In the genomic region with DNA sequence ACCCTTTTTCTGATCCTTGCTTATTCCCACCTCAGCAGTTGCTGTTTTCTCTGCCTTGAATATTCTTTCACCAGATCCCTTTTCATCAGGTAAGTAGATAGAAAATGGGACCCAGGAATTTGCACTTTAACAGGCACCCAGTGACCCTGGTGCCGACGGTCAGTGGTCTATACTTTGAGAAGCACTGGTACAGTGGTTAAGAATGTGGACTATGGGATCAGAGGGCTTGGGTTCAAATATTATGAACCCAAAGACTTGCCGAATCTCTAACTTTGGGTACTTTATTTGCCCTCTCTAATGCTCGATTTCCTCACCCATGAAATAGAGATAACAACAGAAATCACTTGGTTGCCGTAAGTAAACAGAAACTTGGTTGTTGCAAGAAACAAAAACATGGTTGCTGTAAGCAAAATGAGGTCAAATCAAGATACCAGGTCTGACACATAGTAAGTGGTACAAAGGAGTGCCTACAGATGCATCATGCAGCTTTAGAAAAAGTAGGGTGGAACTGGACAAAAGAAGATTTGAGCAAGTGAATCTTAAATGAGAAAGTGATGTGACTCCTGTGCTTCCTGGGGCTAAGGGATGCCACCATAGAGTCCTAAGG, we compare ENCODE assay signal across 18 cellular contexts.
"Had no signal": no experiment of that assay in that cellular context is flagged by ENCODE, and none has a peak within 500 bp of the region (broad histone marks: within the 10 kb centered on the region; RNA-seq: fewer than 3 reads in every experiment).

No MANE protein-coding gene starts in this region.

- H3K4me3 ChIP-seq: cardiac muscle cell, heart left ventricle, spleen had no signal

- H3K36me3 ChIP-seq: cardiac muscle cell, heart left ventricle, spleen had no signal

- H3K36me3 Mint-ChIP-seq: activated CD4-positive, alpha-beta memory T cell treated with anti-CD3 and anti-CD28 coated beads for 36 hours; mesothelial cell of epicardium; natural killer cell had no signal

- H3K27me3 ChIP-seq: cardiac muscle cell, heart left ventricle, spleen had no signal

- DNase-seq: activated B cell treated with CpG ODN at 0.5 μM for 24 hours; activated CD4-positive, alpha-beta memory T cell treated with anti-CD3 and anti-CD28 coated beads for 36 hours; activated CD4-positive, alpha-beta T cell treated with anti-CD3 and anti-CD28 coated beads for 4 hours; activated gamma-delta T cell; cortex of kidney; endodermal cell; heart left ventricle; left colon; natural killer cell; retina; spleen; stimulated activated CD4-positive, alpha-beta T cell treated with anti-CD3 and anti-CD28 coated beads, Interleukin-4, amount 100 ng/mL, for 1 hour; stimulated activated naive CD4-positive, alpha-beta T cell treated with Interleukin-2 at 50 U/mL for 16 hours; T-helper 9 cell had no signal

- H3K9me3 Mint-ChIP-seq: activated B cell treated with CpG ODN at 0.5 μM for 24 hours; activated CD4-positive, alpha-beta memory T cell treated with anti-CD3 and anti-CD28 coated beads for 36 hours; endodermal cell; mesothelial cell of epicardium; natural killer cell had no signal

- H3K27ac Mint-ChIP-seq: activated B cell treated with CpG ODN at 0.5 μM for 24 hours; activated CD4-positive, alpha-beta memory T cell treated with anti-CD3 and anti-CD28 coated beads for 36 hours; activated naive CD8-positive, alpha-beta T cell; endodermal cell; mesothelial cell of epicardium; natural killer cell; progenitor cell of endocrine pancreas had no signal

- H3K4me3 Mint-ChIP-seq: activated B cell treated with CpG ODN at 0.5 μM for 24 hours; activated CD4-positive, alpha-beta memory T cell treated with anti-CD3 and anti-CD28 coated beads for 36 hours; activated naive CD8-positive, alpha-beta T cell; endodermal cell; mesothelial cell of epicardium; natural killer cell had no signal

- H3K9me3 ChIP-seq: heart left ventricle, spleen had no signal

- H3K27ac ChIP-seq: cardiac muscle cell, heart left ventricle, spleen had no signal

- H3K27me3 Mint-ChIP-seq: activated B cell treated with CpG ODN at 0.5 μM for 24 hours; activated CD4-positive, alpha-beta memory T cell treated with anti-CD3 and anti-CD28 coated beads for 36 hours; activated naive CD8-positive, alpha-beta T cell had no signal

- ATAC-seq: heart left ventricle, left colon, natural killer cell had no signal
